Comparison of ENCODE assay signal across 9 cellular contexts in the genomic region with DNA sequence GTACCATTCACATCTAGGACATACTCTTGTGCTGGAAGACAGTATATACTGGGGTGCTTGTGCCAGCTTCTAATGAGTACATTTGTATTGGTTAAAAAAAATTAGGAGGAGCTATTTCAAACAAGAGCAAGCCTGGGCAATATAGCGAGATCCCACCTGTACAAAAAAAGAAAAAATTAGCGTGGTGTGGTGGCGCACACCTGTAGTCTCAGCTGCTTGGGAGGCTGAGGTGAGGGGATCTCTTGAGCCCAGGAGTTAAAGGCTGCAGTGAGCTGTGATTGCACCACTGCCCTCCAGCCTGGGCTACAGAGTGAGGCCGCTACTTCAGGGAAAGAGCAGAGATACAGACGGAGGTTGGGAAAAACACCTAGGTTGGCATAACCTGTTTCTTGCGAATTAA. TPM values are rescaled to one million over a fixed set of nuclear protein-coding genes. Genes with fewer than 3 reads are reported as not detected.
DNase-seq lines count a peak whose midpoint lies in the region; ATAC-seq and TF ChIP-seq lines count a peak whose summit lies in the region.
"Had no signal": no experiment of that assay in that cellular context is flagged by ENCODE, and none has a peak within 500 bp of the region (broad histone marks: within the 10 kb centered on the region; RNA-seq: fewer than 3 reads in every experiment).

No MANE protein-coding gene starts in this region.

- peaks cover 11% of the 10 kb centered on the region for H3K4me1 ChIP-seq in stomach smooth muscle (ENCODE audit: control insufficient read depth, insufficient read depth, low read length)

- H3K27me3 ChIP-seq in kidney epithelial cell (ENCODE audit: control insufficient read depth, insufficient read depth, low read length) = no peaks in the 10 kb centered on the region
- H3K27me3 ChIP-seq in stomach smooth muscle (ENCODE audit: control insufficient read depth in 1 of 2, insufficient read depth in 2 of 2, low read length in 2 of 2) = no peaks in the 10 kb centered on the region

- H3K27me3 Mint-ChIP-seq in activated CD4-positive, alpha-beta T cell treated with anti-CD3 and anti-CD28 coated beads, Interleukin-2, amount 10 ng/mL, durations not matched to agents 7 days and 5 days = no peaks in the 10 kb centered on the region
- peaks cover 3% of the 10 kb centered on the region for H3K27me3 Mint-ChIP-seq in activated naive CD8-positive, alpha-beta T cell treated with anti-CD3 and anti-CD28 coated beads, Interleukin-2, amount 10 ng/mL, durations not matched to agents 7 days and 5 days

- peak overlapping the region in 1 of 2 donors; percentile 85 for H3K9ac ChIP-seq in stomach smooth muscle (ENCODE audit: low read length in 2 of 2)

- no peak for TF ChIP-seq CTCF in kidney epithelial cell (IDR thresholded peaks at IDR 0.05; ENCODE audit: insufficient read depth, low read length, poor library complexity, severe bottlenecking)

- H3K27ac ChIP-seq in stomach smooth muscle (ENCODE audit: low read length) = no peak overlapping the region

- H3K27ac Mint-ChIP-seq in activated CD4-positive, alpha-beta T cell treated with anti-CD3 and anti-CD28 coated beads, Interleukin-2, amount 10 ng/mL, durations not matched to agents 7 days and 5 days = no peak overlapping the region
- H3K27ac Mint-ChIP-seq in activated naive CD8-positive, alpha-beta T cell treated with anti-CD3 and anti-CD28 coated beads, Interleukin-2, amount 10 ng/mL, durations not matched to agents 7 days and 5 days = peak overlapping the region; percentile 13

- H3K9me3 Mint-ChIP-seq in activated CD4-positive, alpha-beta T cell treated with anti-CD3 and anti-CD28 coated beads, Interleukin-2, amount 10 ng/mL, durations not matched to agents 7 days and 5 days = no peaks in the 10 kb centered on the region
- H3K9me3 Mint-ChIP-seq in activated naive CD8-positive, alpha-beta T cell treated with anti-CD3 and anti-CD28 coated beads, Interleukin-2, amount 10 ng/mL, durations not matched to agents 7 days and 5 days = no peaks in the 10 kb centered on the region

- POLR2A ChIA-PET in activated CD4-positive, alpha-beta T cell treated with anti-CD3 and anti-CD28 coated beads, Interleukin-2, amount 10 ng/mL, durations not matched to agents 7 days and 5 days (lab: Charles Lee) = interaction anchor here (0.6 kb wide), 1 partner anchor 475 kb away, joined by 3 read pairs; no protein-coding TSS in a partner anchor
- POLR2A ChIA-PET in activated naive CD8-positive, alpha-beta T cell treated with anti-CD3 and anti-CD28 coated beads, Interleukin-2, amount 10 ng/mL, durations not matched to agents 7 days and 5 days (lab: Charles Lee) = no interaction called here

- ATAC-seq in activated naive CD8-positive, alpha-beta T cell treated with anti-CD3 and anti-CD28 coated beads, Interleukin-2, amount 10 ng/mL, durations not matched to agents 7 days and 5 days (ENCODE audit: low read depth) = no peak
- no peak for ATAC-seq in HG02588 (IDR thresholded peaks at IDR 0.05; ENCODE audit: unreplicated experiment)

- H3K4me3 ChIP-seq in kidney epithelial cell (ENCODE audit: low read depth, low read length) (peak overlapping the region; percentile 93), stomach smooth muscle (ENCODE audit: low read length in 2 of 2) (peak overlapping the region; percentile 81 to 86)

- H3K36me3 ChIP-seq in kidney epithelial cell (ENCODE audit: control insufficient read depth, insufficient read depth, low read length) = no peaks in the 10 kb centered on the region
- no peaks in the 10 kb centered on the region for H3K36me3 ChIP-seq in stomach smooth muscle (ENCODE audit: control insufficient read depth in 2 of 2, insufficient read depth in 2 of 2, low read length in 2 of 2)

- peak overlapping the region; percentile 85 for H3K4me3 Mint-ChIP-seq in activated CD4-positive, alpha-beta T cell treated with anti-CD3 and anti-CD28 coated beads, Interleukin-2, amount 10 ng/mL, durations not matched to agents 7 days and 5 days
- peak overlapping the region; percentile 84 for H3K4me3 Mint-ChIP-seq in activated naive CD8-positive, alpha-beta T cell treated with anti-CD3 and anti-CD28 coated beads, Interleukin-2, amount 10 ng/mL, durations not matched to agents 7 days and 5 days

- no peak for DNase-seq in activated CD4-positive, alpha-beta T cell treated with anti-CD3 and anti-CD28 coated beads, Interleukin-2, amount 10 ng/mL, durations not matched to agents 7 days and 5 days
- no peak for DNase-seq in activated CD4-positive, alpha-beta T cell treated with anti-CD3 and anti-CD28 coated beads, Interleukin-2, amount 50 U/mL, for 48 hours
- DNase-seq in activated naive CD8-positive, alpha-beta T cell treated with anti-CD3 and anti-CD28 coated beads, Interleukin-2, amount 10 ng/mL, durations not matched to agents 7 days and 5 days = no peak
- DNase-seq in kidney epithelial cell (ENCODE audit: low read depth) (no peak), kidney tubule cell (ENCODE audit: low spot score) (no peak), putamen (ENCODE audit: low spot score) (no peak)
- DNase-seq: AML-193 had no signal

- peaks cover 19% of the 10 kb centered on the region for H3K4me1 Mint-ChIP-seq in activated CD4-positive, alpha-beta T cell treated with anti-CD3 and anti-CD28 coated beads, Interleukin-2, amount 10 ng/mL, durations not matched to agents 7 days and 5 days
- peaks cover 7% of the 10 kb centered on the region for H3K4me1 Mint-ChIP-seq in activated naive CD8-positive, alpha-beta T cell treated with anti-CD3 and anti-CD28 coated beads, Interleukin-2, amount 10 ng/mL, durations not matched to agents 7 days and 5 days

- CTCF ChIA-PET in activated CD4-positive, alpha-beta T cell treated with anti-CD3 and anti-CD28 coated beads, Interleukin-2, amount 10 ng/mL, durations not matched to agents 7 days and 5 days (lab: Charles Lee) = interaction anchor here (0.6 kb wide), 1 partner anchor 428 kb away, joined by 4 read pairs; no protein-coding TSS in a partner anchor

- peaks cover 4% of the 10 kb centered on the region for H3K36me3 Mint-ChIP-seq in activated CD4-positive, alpha-beta T cell treated with anti-CD3 and anti-CD28 coated beads, Interleukin-2, amount 10 ng/mL, durations not matched to agents 7 days and 5 days (ENCODE audit: low read depth)
- H3K36me3 Mint-ChIP-seq in activated naive CD8-positive, alpha-beta T cell treated with anti-CD3 and anti-CD28 coated beads, Interleukin-2, amount 10 ng/mL, durations not matched to agents 7 days and 5 days = no peaks in the 10 kb centered on the region

- H3K9me3 ChIP-seq in stomach smooth muscle (ENCODE audit: control insufficient read depth in 2 of 2, low read length in 2 of 2) = no peaks in the 10 kb centered on the region

RNA-seq across cellular contexts. Expression of a gene that starts 1.2 kb away (rescaled TPM):
- total RNA-seq in activated CD4-positive, alpha-beta T cell treated with anti-CD3 and anti-CD28 coated beads, Interleukin-2, amount 10 ng/mL, durations not matched to agents 7 days and 5 days = 10 to 100 TPM; 17.7 to 21.2 TPM
- 10 to 100 TPM; 14.1 to 16.2 TPM for total RNA-seq in activated naive CD8-positive, alpha-beta T cell treated with anti-CD3 and anti-CD28 coated beads, Interleukin-2, amount 10 ng/mL, durations not matched to agents 7 days and 5 days
- 15.8 and 20.1 TPM in 2 replicates for total RNA-seq in kidney epithelial cell
